1 cellular context compared by ENCODE assay signal in the genomic region with DNA sequence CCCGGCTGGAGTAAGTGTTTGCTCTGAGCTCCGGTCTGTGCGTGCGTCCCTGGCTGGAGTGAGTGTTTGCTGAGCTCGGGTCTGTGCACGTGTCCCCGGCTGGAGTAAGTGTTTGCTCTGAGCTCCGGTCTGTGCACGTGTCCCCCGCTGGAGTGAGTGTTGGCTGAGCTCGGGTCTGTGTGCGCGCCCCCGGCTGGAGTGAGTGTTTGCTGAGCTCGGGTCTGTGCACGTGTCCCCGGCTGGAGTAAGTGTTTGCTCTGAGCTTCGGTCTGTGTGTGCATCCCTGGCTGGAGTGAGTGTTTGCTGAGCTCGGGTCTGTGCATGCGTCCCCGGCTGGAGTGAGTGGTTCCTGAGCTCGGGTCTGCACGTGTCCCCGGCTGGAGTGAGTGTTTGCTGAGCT.
TF ChIP-seq lines count a peak whose summit lies in the region.

No MANE protein-coding gene starts in this region.

TF ChIP-seq in HepG2, 621 proteins besides CTCF, POLR2A, EP300 and RAD21 (continued from another document):
- 0 out of 2 replicates have a peak, but pooled peaks have one; percentile 86 for TF ChIP-seq HOXA9 (CRISPR knock-in tag; IDR thresholded peaks at IDR 0.05; ENCODE audit: borderline replicate concordance)
- TF ChIP-seq HDAC1 (CRISPR knock-in tag; IDR thresholded peaks at IDR 0.05): peak; percentile 9; the same call in 1 of the 2 replicates
- TF ChIP-seq ZNF441 (CRISPR knock-in tag; IDR thresholded peaks at IDR 0.05; ENCODE audit: borderline replicate concordance): peak; percentile 62; the same call in 1 of the 2 replicates
- TF ChIP-seq, protein P1, sequence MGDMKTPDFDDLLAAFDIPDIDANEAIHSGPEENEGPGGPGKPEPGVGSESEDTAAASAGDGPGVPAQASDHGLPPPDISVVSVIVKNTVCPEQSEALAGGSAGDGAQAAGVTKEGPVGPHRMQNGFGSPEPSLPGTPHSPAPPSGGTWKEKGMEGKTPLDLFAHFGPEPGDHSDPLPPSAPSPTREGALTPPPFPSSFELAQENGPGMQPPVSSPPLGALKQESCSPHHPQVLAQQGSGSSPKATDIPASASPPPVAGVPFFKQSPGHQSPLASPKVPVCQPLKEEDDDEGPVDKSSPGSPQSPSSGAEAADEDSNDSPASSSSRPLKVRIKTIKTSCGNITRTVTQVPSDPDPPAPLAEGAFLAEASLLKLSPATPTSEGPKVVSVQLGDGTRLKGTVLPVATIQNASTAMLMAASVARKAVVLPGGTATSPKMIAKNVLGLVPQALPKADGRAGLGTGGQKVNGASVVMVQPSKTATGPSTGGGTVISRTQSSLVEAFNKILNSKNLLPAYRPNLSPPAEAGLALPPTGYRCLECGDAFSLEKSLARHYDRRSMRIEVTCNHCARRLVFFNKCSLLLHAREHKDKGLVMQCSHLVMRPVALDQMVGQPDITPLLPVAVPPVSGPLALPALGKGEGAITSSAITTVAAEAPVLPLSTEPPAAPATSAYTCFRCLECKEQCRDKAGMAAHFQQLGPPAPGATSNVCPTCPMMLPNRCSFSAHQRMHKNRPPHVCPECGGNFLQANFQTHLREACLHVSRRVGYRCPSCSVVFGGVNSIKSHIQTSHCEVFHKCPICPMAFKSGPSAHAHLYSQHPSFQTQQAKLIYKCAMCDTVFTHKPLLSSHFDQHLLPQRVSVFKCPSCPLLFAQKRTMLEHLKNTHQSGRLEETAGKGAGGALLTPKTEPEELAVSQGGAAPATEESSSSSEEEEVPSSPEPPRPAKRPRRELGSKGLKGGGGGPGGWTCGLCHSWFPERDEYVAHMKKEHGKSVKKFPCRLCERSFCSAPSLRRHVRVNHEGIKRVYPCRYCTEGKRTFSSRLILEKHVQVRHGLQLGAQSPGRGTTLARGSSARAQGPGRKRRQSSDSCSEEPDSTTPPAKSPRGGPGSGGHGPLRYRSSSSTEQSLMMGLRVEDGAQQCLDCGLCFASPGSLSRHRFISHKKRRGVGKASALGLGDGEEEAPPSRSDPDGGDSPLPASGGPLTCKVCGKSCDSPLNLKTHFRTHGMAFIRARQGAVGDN (CRISPR knock-in tag; IDR thresholded peaks at IDR 0.05): peak; percentile 5; the same call in 1 of the 2 replicates
- TF ChIP-seq WIZ (CRISPR knock-in tag; IDR thresholded peaks at IDR 0.05): peak; percentile 46; the same call in 1 of the 2 replicates
- 0 out of 2 replicates have a peak, but pooled peaks have one; percentile 66 for TF ChIP-seq HOXA7 (CRISPR knock-in tag; IDR thresholded peaks at IDR 0.05)
- peak; percentile 81 for TF ChIP-seq ZNF432 (CRISPR knock-in tag; IDR thresholded peaks at IDR 0.05; ENCODE audit: borderline replicate concordance)
- TF ChIP-seq, protein P2, sequence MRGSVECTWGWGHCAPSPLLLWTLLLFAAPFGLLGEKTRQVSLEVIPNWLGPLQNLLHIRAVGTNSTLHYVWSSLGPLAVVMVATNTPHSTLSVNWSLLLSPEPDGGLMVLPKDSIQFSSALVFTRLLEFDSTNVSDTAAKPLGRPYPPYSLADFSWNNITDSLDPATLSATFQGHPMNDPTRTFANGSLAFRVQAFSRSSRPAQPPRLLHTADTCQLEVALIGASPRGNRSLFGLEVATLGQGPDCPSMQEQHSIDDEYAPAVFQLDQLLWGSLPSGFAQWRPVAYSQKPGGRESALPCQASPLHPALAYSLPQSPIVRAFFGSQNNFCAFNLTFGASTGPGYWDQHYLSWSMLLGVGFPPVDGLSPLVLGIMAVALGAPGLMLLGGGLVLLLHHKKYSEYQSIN (CRISPR knock-in tag; IDR thresholded peaks at IDR 0.05; ENCODE audit: borderline replicate concordance): peak; percentile 69; the same call in 1 of the 2 replicates
- TF ChIP-seq ZNF138 (CRISPR knock-in tag; IDR thresholded peaks at IDR 0.05; ENCODE audit: low read depth): peak; percentile 70; the same call in 1 of the 2 replicates
- TF ChIP-seq, protein P3, sequence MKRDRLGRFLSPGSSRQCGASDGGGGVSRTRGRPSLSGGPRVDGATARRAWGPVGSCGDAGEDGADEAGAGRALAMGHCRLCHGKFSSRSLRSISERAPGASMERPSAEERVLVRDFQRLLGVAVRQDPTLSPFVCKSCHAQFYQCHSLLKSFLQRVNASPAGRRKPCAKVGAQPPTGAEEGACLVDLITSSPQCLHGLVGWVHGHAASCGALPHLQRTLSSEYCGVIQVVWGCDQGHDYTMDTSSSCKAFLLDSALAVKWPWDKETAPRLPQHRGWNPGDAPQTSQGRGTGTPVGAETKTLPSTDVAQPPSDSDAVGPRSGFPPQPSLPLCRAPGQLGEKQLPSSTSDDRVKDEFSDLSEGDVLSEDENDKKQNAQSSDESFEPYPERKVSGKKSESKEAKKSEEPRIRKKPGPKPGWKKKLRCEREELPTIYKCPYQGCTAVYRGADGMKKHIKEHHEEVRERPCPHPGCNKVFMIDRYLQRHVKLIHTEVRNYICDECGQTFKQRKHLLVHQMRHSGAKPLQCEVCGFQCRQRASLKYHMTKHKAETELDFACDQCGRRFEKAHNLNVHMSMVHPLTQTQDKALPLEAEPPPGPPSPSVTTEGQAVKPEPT (CRISPR knock-in tag; IDR thresholded peaks at IDR 0.05; ENCODE audit: low read depth): 0 out of 2 replicates have a peak, but pooled peaks have one; percentile 28
- TF ChIP-seq ZNF329 (CRISPR knock-in tag; IDR thresholded peaks at IDR 0.05; ENCODE audit: low read depth): 0 out of 2 replicates have a peak, but pooled peaks have one; percentile 8
- peak; percentile 10; the same call in 1 of the 2 replicates for TF ChIP-seq ZFP90 (CRISPR knock-in tag; IDR thresholded peaks at IDR 0.05; ENCODE audit: borderline replicate concordance)
- 0 out of 2 replicates have a peak, but pooled peaks have one; percentile 29 for TF ChIP-seq ZNF558 (CRISPR knock-in tag; IDR thresholded peaks at IDR 0.05; ENCODE audit: borderline replicate concordance)
- peak; percentile 12 for TF ChIP-seq ZMYM3 (CRISPR knock-in tag; IDR thresholded peaks at IDR 0.05)
- TF ChIP-seq ZNF749 (CRISPR knock-in tag; IDR thresholded peaks at IDR 0.05; ENCODE audit: borderline replicate concordance): 0 out of 2 replicates have a peak, but pooled peaks have one; percentile 24
- TF ChIP-seq, protein P4, sequence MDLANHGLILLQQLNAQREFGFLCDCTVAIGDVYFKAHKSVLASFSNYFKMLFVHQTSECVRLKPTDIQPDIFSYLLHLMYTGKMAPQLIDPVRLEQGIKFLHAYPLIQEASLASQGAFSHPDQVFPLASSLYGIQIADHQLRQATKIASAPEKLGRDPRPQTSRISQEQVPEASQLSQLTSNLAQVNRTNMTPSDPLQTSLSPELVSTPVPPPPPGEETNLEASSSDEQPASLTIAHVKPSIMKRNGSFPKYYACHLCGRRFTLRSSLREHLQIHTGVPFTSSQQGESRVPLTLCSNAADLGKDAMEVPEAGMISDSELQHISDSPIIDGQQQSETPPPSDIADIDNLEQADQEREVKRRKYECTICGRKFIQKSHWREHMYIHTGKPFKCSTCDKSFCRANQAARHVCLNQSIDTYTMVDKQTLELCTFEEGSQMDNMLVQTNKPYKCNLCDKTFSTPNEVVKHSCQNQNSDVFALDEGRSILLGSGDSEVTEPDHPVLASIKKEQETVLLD (CRISPR knock-in tag; IDR thresholded peaks at IDR 0.05; ENCODE audit: low read depth): 0 out of 2 replicates have a peak, but pooled peaks have one; percentile 39
- 0 out of 2 replicates have a peak, but pooled peaks have one; percentile 38 for TF ChIP-seq ZMAT3 (CRISPR knock-in tag; conservative IDR thresholded peaks at IDR 0.05)
- TF ChIP-seq MXI1 (IDR thresholded peaks at IDR 0.05; ENCODE audit: borderline replicate concordance, low read depth, low read length): peak; percentile 49; the same call in 2 of the 3 replicates
- peak; percentile 83 for TF ChIP-seq BHLHE40 (IDR thresholded peaks at IDR 0.05; ENCODE audit: low read length)
- TF ChIP-seq ZFP82 (CRISPR knock-in tag; IDR thresholded peaks at IDR 0.05; ENCODE audit: borderline replicate concordance): peak; percentile 29; the same call in 1 of the 2 replicates
- TF ChIP-seq ZNF431 (CRISPR knock-in tag; IDR thresholded peaks at IDR 0.05; ENCODE audit: borderline replicate concordance, low read depth): peak; percentile 77; the same call in 1 of the 2 replicates
